Comparison of ENCODE assay signal across 13 cellular contexts in genomic region chr7:66939325-66939724, GRCh38.
"Had no signal": no experiment of that assay in that cellular context is flagged by ENCODE, and none has a peak within 500 bp of the region (broad histone marks: within the 10 kb centered on the region; RNA-seq: fewer than 3 reads in every experiment).

No MANE protein-coding gene starts in this region.

- H3K9me3 Mint-ChIP-seq: T-helper 2 cell treated with Interferon-gamma antibody and Interleukin-4, amounts not matched to agents 5 μg/mL and 100 μg/mL, for 36 hours had no signal

- DNase-seq: activated CD8-positive, alpha-beta memory T cell treated with anti-CD3 and anti-CD28 coated beads for 24 hours; foreskin keratinocyte; heart left ventricle; islet precursor cell; posterior cingulate gyrus; SHP77 treated with DMSO at 0.1 percent for 48 hours; small intestine had no signal

- ATAC-seq: activated CD4-positive, CD25-positive, alpha-beta regulatory T cell treated with anti-CD3 and anti-CD28 coated beads, Interleukin-2, amount 50 U/mL, for 24 hours; foreskin keratinocyte; heart left ventricle; left lobe of liver had no signal

- H3K4me1 ChIP-seq: foreskin keratinocyte, right atrium auricular region had no signal

- H3K27me3 Mint-ChIP-seq: type B pancreatic cell had no signal

- H3K4me3 Mint-ChIP-seq: T-helper 2 cell treated with Interferon-gamma antibody and Interleukin-4, amounts not matched to agents 5 μg/mL and 100 μg/mL, for 36 hours; type B pancreatic cell had no signal

- H3K27ac Mint-ChIP-seq: T-helper 2 cell treated with Interferon-gamma antibody and Interleukin-4, amounts not matched to agents 5 μg/mL and 100 μg/mL, for 36 hours; type B pancreatic cell had no signal

- H3K27me3 ChIP-seq: cardiac muscle cell, foreskin keratinocyte, heart left ventricle, right atrium auricular region had no signal

- H3K27ac ChIP-seq: cardiac muscle cell, foreskin keratinocyte, heart left ventricle, right atrium auricular region had no signal

- H3K9me3 ChIP-seq: right atrium auricular region had no signal

- H3K4me3 ChIP-seq: cardiac muscle cell, heart left ventricle, right atrium auricular region had no signal
